Comparison of ENCODE assay signal across 1 cellular context in the genomic region with DNA sequence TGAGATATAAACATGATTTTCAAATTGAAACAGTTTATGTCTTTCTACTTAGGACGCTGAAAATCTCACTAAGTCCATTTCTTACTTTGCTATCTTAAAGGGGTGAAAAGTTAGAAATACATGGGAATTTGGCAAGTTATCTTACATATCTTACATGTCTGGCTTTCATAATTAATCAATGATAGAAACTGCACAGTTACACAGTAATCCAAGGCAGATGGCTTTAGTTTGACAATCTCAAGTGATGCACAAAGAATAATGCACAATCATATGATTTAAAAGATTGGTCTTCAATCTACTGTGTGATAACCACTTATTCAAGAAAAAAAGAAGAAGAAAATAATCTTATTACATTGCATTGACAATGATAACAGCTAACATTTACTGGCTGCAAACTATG.
TF ChIP-seq lines count a peak whose summit lies in the region.

No MANE protein-coding gene starts in this region.

TF ChIP-seq in SK-N-SH treated with all-trans-retinoic acid at 6 μM for 48 hours, 23 proteins besides CTCF, POLR2A, EP300 and RAD21 (continued from another document):
- TF ChIP-seq, protein P1, sequence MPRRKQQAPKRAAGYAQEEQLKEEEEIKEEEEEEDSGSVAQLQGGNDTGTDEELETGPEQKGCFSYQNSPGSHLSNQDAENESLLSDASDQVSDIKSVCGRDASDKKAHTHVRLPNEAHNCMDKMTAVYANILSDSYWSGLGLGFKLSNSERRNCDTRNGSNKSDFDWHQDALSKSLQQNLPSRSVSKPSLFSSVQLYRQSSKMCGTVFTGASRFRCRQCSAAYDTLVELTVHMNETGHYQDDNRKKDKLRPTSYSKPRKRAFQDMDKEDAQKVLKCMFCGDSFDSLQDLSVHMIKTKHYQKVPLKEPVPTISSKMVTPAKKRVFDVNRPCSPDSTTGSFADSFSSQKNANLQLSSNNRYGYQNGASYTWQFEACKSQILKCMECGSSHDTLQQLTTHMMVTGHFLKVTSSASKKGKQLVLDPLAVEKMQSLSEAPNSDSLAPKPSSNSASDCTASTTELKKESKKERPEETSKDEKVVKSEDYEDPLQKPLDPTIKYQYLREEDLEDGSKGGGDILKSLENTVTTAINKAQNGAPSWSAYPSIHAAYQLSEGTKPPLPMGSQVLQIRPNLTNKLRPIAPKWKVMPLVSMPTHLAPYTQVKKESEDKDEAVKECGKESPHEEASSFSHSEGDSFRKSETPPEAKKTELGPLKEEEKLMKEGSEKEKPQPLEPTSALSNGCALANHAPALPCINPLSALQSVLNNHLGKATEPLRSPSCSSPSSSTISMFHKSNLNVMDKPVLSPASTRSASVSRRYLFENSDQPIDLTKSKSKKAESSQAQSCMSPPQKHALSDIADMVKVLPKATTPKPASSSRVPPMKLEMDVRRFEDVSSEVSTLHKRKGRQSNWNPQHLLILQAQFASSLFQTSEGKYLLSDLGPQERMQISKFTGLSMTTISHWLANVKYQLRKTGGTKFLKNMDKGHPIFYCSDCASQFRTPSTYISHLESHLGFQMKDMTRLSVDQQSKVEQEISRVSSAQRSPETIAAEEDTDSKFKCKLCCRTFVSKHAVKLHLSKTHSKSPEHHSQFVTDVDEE (CRISPR knock-in tag; IDR thresholded peaks at IDR 0.05), result peak; percentile 92
- TF ChIP-seq TCF4 (CRISPR knock-in tag; IDR thresholded peaks at IDR 0.05; ENCODE audit: borderline replicate concordance), result peak; percentile 87
